Comparison of ENCODE assay signal across 2 cellular contexts in the genomic region with DNA sequence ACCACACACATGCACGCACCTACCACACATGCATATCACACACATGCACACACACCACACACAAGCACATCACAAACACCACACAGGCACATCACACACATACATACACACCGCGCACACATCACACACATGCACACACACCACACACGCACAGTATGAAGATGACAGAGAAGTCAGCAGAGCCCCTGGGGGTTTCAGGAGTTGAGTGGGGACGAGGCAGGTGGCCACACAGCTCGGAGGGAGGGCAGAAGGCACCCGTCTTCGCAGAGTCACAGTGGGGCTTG.
TF ChIP-seq lines count a peak whose summit lies in the region.

No MANE protein-coding gene starts in this region.

TF ChIP-seq in HEK293, 187 proteins besides CTCF, POLR2A, EP300 and RAD21:
- TF ChIP-seq, protein P1, sequence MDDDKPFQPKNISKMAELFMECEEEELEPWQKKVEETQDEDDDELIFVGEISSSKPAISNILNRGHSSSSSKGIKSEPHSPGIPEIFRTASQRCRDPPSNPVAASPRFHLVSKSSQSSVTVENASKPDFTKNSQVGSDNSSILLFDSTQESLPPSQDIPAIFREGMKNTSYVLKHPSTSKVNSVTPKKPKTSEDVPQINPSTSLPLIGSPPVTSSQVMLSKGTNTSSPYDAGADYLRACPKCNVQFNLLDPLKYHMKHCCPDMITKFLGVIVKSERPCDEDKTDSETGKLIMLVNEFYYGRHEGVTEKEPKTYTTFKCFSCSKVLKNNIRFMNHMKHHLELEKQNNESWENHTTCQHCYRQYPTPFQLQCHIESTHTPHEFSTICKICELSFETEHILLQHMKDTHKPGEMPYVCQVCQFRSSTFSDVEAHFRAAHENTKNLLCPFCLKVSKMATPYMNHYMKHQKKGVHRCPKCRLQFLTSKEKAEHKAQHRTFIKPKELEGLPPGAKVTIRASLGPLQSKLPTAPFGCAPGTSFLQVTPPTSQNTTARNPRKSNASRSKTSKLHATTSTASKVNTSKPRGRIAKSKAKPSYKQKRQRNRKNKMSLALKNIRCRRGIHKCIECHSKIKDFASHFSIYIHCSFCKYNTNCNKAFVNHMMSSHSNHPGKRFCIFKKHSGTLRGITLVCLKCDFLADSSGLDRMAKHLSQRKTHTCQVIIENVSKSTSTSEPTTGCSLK (tag by site-specific recombination; IDR thresholded peaks at IDR 0.05): no peak
- no peak for TF ChIP-seq ZNF488 (tag by site-specific recombination; IDR thresholded peaks at IDR 0.05)
- no peak for TF ChIP-seq ZNF292 (tag by site-specific recombination; IDR thresholded peaks at IDR 0.05; ENCODE audit: borderline replicate concordance, low read depth)
- 0 out of 2 replicates have a peak, but pooled peaks have one; percentile 3 for TF ChIP-seq KLF9 (tag by site-specific recombination; IDR thresholded peaks at IDR 0.05; ENCODE audit: low read depth)
- no peak for TF ChIP-seq ATF2 (tag by site-specific recombination; IDR thresholded peaks at IDR 0.05; ENCODE audit: low read depth)
- no peak for TF ChIP-seq ZNF138 (tag by site-specific recombination; IDR thresholded peaks at IDR 0.05; ENCODE audit: borderline replicate concordance)
- no peak for TF ChIP-seq ZNF501 (tag by site-specific recombination; IDR thresholded peaks at IDR 0.05)
- TF ChIP-seq ZNF843 (tag by site-specific recombination; IDR thresholded peaks at IDR 0.05): no peak
- peak; percentile 91; the same call in 1 of the 2 replicates for TF ChIP-seq ZNF48 (tag by site-specific recombination; IDR thresholded peaks at IDR 0.05)
- TF ChIP-seq ZNF621 (tag by site-specific recombination; IDR thresholded peaks at IDR 0.05): 0 out of 2 replicates have a peak, but pooled peaks have one; percentile 44
- TF ChIP-seq ZIC2 (tag by site-specific recombination; IDR thresholded peaks at IDR 0.05): 0 out of 2 replicates have a peak, but pooled peaks have one; percentile 21

TF ChIP-seq in GM12878, 131 proteins besides CTCF, POLR2A, EP300 and RAD21 (continued from another document):
- TF ChIP-seq, protein P2, sequence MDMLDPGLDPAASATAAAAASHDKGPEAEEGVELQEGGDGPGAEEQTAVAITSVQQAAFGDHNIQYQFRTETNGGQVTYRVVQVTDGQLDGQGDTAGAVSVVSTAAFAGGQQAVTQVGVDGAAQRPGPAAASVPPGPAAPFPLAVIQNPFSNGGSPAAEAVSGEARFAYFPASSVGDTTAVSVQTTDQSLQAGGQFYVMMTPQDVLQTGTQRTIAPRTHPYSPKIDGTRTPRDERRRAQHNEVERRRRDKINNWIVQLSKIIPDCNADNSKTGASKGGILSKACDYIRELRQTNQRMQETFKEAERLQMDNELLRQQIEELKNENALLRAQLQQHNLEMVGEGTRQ (IDR thresholded peaks at IDR 0.05; ENCODE audit: borderline replicate concordance, low read depth, low read length): no peak
- peak; percentile 21 for TF ChIP-seq BCL3 (IDR thresholded peaks at IDR 0.05; ENCODE audit: borderline replicate concordance, insufficient read depth, low read depth, low read length, poor library complexity, severe bottlenecking)
- TF ChIP-seq ATF2 (IDR thresholded peaks at IDR 0.05; ENCODE audit: low read length): no peak
